Comparison of ENCODE assay signal across 14 cellular contexts in the genomic region with DNA sequence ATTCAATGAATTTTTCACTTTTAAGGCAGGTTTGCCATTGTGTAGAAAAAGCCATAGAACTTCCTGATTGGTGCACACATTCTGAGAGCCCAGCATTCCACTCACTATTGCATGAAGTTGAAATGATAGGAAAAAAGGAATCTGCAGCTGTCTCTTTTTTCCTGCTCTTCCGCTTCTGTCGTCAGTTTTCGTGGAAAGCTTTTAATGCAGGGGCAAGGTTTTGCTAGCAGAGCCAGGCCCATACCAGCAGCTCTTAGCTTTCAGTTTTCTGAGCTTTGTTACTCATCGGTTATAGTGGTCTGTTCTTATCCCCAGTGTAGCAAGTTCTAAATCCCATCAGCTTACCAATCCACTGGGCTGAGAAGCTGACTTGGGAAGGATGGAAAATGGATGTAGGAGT.
"Had no signal": no experiment of that assay in that cellular context is flagged by ENCODE, and none has a peak within 500 bp of the region (broad histone marks: within the 10 kb centered on the region; RNA-seq: fewer than 3 reads in every experiment).

No MANE protein-coding gene starts in this region.

- H3K9me3 ChIP-seq: colonic mucosa, esophagus muscularis mucosa, gastroesophageal sphincter, heart left ventricle, left lung, lower lobe of right lung, mucosa of descending colon had no signal

- H3K36me3 ChIP-seq: colonic mucosa, esophagus muscularis mucosa, gastroesophageal sphincter, heart left ventricle, left lung, lower lobe of right lung had no signal

- H3K4me3 ChIP-seq: colonic mucosa, esophagus muscularis mucosa, gastroesophageal sphincter, heart left ventricle, left lung, lower lobe of right lung, mucosa of descending colon had no signal

- H3K4me1 ChIP-seq: colonic mucosa, foreskin keratinocyte, left lung, lower lobe of right lung had no signal

- DNase-seq: colonic mucosa; cortex of kidney; effector memory CD4-positive, alpha-beta T cell; foreskin keratinocyte; heart left ventricle; hippocampal formation; left cardiac atrium; left lung; left ventricle myocardium superior; lower lobe of right lung; mesenchymal stem cell; mucosa of descending colon had no signal

- H3K27ac ChIP-seq: colonic mucosa, esophagus muscularis mucosa, foreskin keratinocyte, gastroesophageal sphincter, heart left ventricle, left lung, lower lobe of right lung had no signal

- H3K27me3 ChIP-seq: colonic mucosa, esophagus muscularis mucosa, gastroesophageal sphincter, heart left ventricle, left lung had no signal
